ENCODE assay signal across 8 cellular contexts in genomic region chr3:71723452-71724170, GRCh38. TPM values are rescaled to one million over a fixed set of nuclear protein-coding genes. Genes with fewer than 3 reads are reported as not detected.
A peak's percentile ranks its signal among the peaks of the same experiment; 100 is the strongest.
DNase-seq lines count a peak whose midpoint lies in the region; ATAC-seq, FAIRE-seq and TF ChIP-seq lines count a peak whose summit lies in the region.

No MANE protein-coding gene starts in this region.

- ATAC-seq in GM18858 (IDR thresholded peaks at IDR 0.05; ENCODE audit: unreplicated experiment), result peak; percentile 48
- ATAC-seq in IMR-90 (ENCODE audit: low read depth), result no peak
- no peak for ATAC-seq in gastrocnemius medialis
- no peak for ATAC-seq in HG02642 (IDR thresholded peaks at IDR 0.05; ENCODE audit: poor library complexity, unreplicated experiment)

- in situ Hi-C loops in IMR-90 (cut with MboI; ENCODE audit: low sequenced_read_pairs), result loop anchor here (5.0 to 10.0 kb wide), 2 partner anchors 1099 to 1351 kb away; no protein-coding TSS in a partner anchor
- in situ Hi-C loops in gastrocnemius medialis (cut with MboI; ENCODE audit: low sequenced_read_pairs in 4 of 4), result loop anchor here in 3 of 4 donors (10.0 to 25.0 kb wide), 3 partner anchors 1089 to 1364 kb away; no protein-coding TSS in a partner anchor

- H4K20me1 ChIP-seq in IMR-90 (ENCODE audit: insufficient read depth, low read length), result no peaks in the 10 kb centered on the region

- dilution Hi-C loops in IMR-90 (cut with HindIII; ENCODE audit: low sequenced_read_pairs, unreplicated experiment), result no loop called here

- no peak overlapping the region for H2AK5ac ChIP-seq in IMR-90 (ENCODE audit: low read depth, low read length)

- H4K91ac ChIP-seq in IMR-90 (ENCODE audit: insufficient read depth, low read depth, low read length), result no peak overlapping the region

- CTCF ChIA-PET in IMR-90 (lab: Yijun Ruan, JAX), result interaction anchor here (1.6 kb wide), 1 partner anchor 12 kb away, joined by 6 read pairs; no protein-coding TSS in a partner anchor

- DNase-seq in IMR-90 (no peak), breast epithelium (ENCODE audit: low spot score in 2 of 2) (no peak), gastrocnemius medialis (no peak), glomerular visceral epithelial cell (ENCODE audit: extremely low spot score) (no peak), Kasumi-1 (lab: John Stamatoyannopoulos, UW) (no peak), urothelium cell line (ENCODE audit: low spot score) (no peak)

- H3K9ac ChIP-seq in IMR-90 (ENCODE audit: low read depth, low read length), result no peak overlapping the region

- no peak overlapping the region for H3K23ac ChIP-seq in IMR-90 (ENCODE audit: low read depth, low read length)

- no peak overlapping the region for H3K27ac ChIP-seq in IMR-90 (ENCODE audit: insufficient read depth, low read length)
- H3K27ac ChIP-seq in breast epithelium, result no peak overlapping the region
- H3K27ac ChIP-seq in gastrocnemius medialis, result peak overlapping the region in 2 of 4 donors; percentile 74 to 84

- TF ChIP-seq POLR2A in IMR-90 (IDR thresholded peaks at IDR 0.05; ENCODE audit: low read depth, low read length), result no peak
- TF ChIP-seq POLR2A in breast epithelium (IDR thresholded peaks at IDR 0.05), result no peak
- TF ChIP-seq POLR2A in gastrocnemius medialis (IDR thresholded peaks at IDR 0.05), result no peak

- FAIRE-seq in urothelium cell line (lab: Jason Lieb, UNC), result no peak

- TF ChIP-seq RAD21 in IMR-90 (IDR thresholded peaks at IDR 0.05; ENCODE audit: low read length), result no peak

- no peak overlapping the region for H4K8ac ChIP-seq in IMR-90 (ENCODE audit: low read depth in 2 of 2, low read length in 2 of 2)

- H2BK20ac ChIP-seq in IMR-90 (ENCODE audit: low read depth, low read length), result no peak overlapping the region

- H3K4me3 ChIP-seq in IMR-90 (ENCODE audit: insufficient read depth, low read depth, low read length), result no peak overlapping the region
- peak overlapping the region; percentile 76 to 96 (median 85) for H3K4me3 ChIP-seq in breast epithelium
- peak overlapping the region; percentile 67 to 82 (median 78) for H3K4me3 ChIP-seq in gastrocnemius medialis

- no peak overlapping the region for H3K18ac ChIP-seq in IMR-90 (ENCODE audit: low read depth, low read length)

- H2AFZ ChIP-seq in IMR-90 (replicated peaks; ENCODE audit: low read length, poor library complexity), result no peak overlapping the region

- no CpG with 5 or more reads among the region's 6 CpGs for WGBS in IMR-90 (ENCODE audit: extremely low coverage in 2 of 2, insufficient read length in 1 of 2), 2 experiments

- H3K4ac ChIP-seq in IMR-90 (ENCODE audit: low read depth, low read length), result no peak overlapping the region

- POLR2A ChIA-PET in IMR-90 (lab: Charles Lee; ENCODE audit: unreplicated experiment), result interaction anchor here (0.6 kb wide), 1 partner anchor 776 kb away, joined by 3 read pairs; no protein-coding TSS in a partner anchor

- no peak overlapping the region for H2AK9ac ChIP-seq in IMR-90 (replicated peaks; ENCODE audit: low read depth, low read length, poor library complexity)

- H3K9me1 ChIP-seq in IMR-90 (ENCODE audit: insufficient read depth, low read length), result no peaks in the 10 kb centered on the region; the same call in 1 of the 2 replicates

- H3K56ac ChIP-seq in IMR-90 (ENCODE audit: extremely low read depth, insufficient read depth, low read length), result no peak overlapping the region

- no peak overlapping the region for H4K5ac ChIP-seq in IMR-90 (ENCODE audit: low read depth, low read length)

- no peak overlapping the region for H2BK15ac ChIP-seq in IMR-90 (ENCODE audit: low read depth, low read length)

- H3K4me1 ChIP-seq in IMR-90 (ENCODE audit: control insufficient read depth, insufficient read depth, low read length), result peaks cover 2% of the 10 kb centered on the region; the same call in 1 of the 2 replicates
- no peaks in the 10 kb centered on the region for H3K4me1 ChIP-seq in breast epithelium
- H3K4me1 ChIP-seq in gastrocnemius medialis, result peaks cover 21 to 26% of the 10 kb centered on the region in 2 donors

- H3K36me3 ChIP-seq in IMR-90 (ENCODE audit: control insufficient read depth, insufficient read depth, low read length) (no peaks in the 10 kb centered on the region), breast epithelium (no peaks in the 10 kb centered on the region), gastrocnemius medialis (no peaks in the 10 kb centered on the region)

- no TSS peak for BruUV-seq in IMR-90 (replicated peaks; lab: Mats Ljungman, UMichigan)

- no peak overlapping the region for H3K14ac ChIP-seq in IMR-90 (replicated peaks; ENCODE audit: low read depth, low read length)

- H3K27me3 ChIP-seq in IMR-90 (ENCODE audit: control insufficient read depth, insufficient read depth, low read length) (peaks cover 58% of the 10 kb centered on the region), breast epithelium (no peaks in the 10 kb centered on the region), gastrocnemius medialis (no peaks in the 10 kb centered on the region)

- H2BK120ac ChIP-seq in IMR-90 (ENCODE audit: low read depth, low read length), result no peak overlapping the region

- TF ChIP-seq CTCF in IMR-90 (conservative IDR thresholded peaks at IDR 0.05; ENCODE audit: low read depth, low read length), result no peak
- TF ChIP-seq CTCF in breast epithelium (IDR thresholded peaks at IDR 0.05), result no peak
- TF ChIP-seq CTCF in gastrocnemius medialis (IDR thresholded peaks at IDR 0.05 in 4 of 5, conservative IDR thresholded peaks at IDR 0.05 in 1 of 5), result no peak

- H3K9me3 ChIP-seq in IMR-90 (ENCODE audit: control insufficient read depth, insufficient read depth, low read length) (no peaks in the 10 kb centered on the region), breast epithelium (no peaks in the 10 kb centered on the region), gastrocnemius medialis (no peaks in the 10 kb centered on the region)

- no peak overlapping the region for H2BK5ac ChIP-seq in IMR-90 (ENCODE audit: low read depth, low read length, poor library complexity, severe bottlenecking)

- no peaks in the 10 kb centered on the region for H3K79me1 ChIP-seq in IMR-90 (ENCODE audit: low read depth in 1 of 2, low read length in 2 of 2)

- no peak overlapping the region for H3K4me2 ChIP-seq in IMR-90 (ENCODE audit: low read depth, low read length)

- intact Hi-C loops in IMR-90 (cut with micrococcal nuclease) (no loop called here), breast epithelium (cut with DNase I; ENCODE audit: low total_unique reads) (no loop called here), gastrocnemius medialis (cut with DNase I; ENCODE audit: low total_unique reads) (loop anchor here (10.0 kb wide), 1 partner anchor 1781 kb away; no protein-coding TSS in a partner anchor)

TF ChIP-seq in IMR-90, 13 proteins besides CTCF, POLR2A, EP300 and RAD21:
- no peak for TF ChIP-seq CHD1 (IDR thresholded peaks at IDR 0.05; ENCODE audit: low read depth, low read length)
- TF ChIP-seq MAFK (IDR thresholded peaks at IDR 0.05; ENCODE audit: low read depth, low read length), result peak; percentile 26; the same call in 1 of the 2 replicates

RNA-seq across cellular contexts. Expression of gene EIF4E3, which starts 1.6 kb away (rescaled TPM):
- total RNA-seq in IMR-90 (2012; rRNA removed) (0.72 and 0.83 TPM in 2 replicates), breast epithelium (10 to 100 TPM; 16.1 to 34.4 (median 19.3) TPM), gastrocnemius medialis (10 to 100 TPM; 25.0 to 51.0 (median 42.8) TPM)
- polyA plus RNA-seq in IMR-90 (2012; rRNA removed), result 0.83 and 1.1 TPM in 2 replicates
- polyA plus RNA-seq in IMR-90 (2012; cell fraction: cytosol; rRNA removed), result 0.16 TPM in 2 replicates
- 0.04 and 0.45 TPM in 2 replicates for polyA plus RNA-seq in IMR-90 (2012; cell fraction: nucleus; rRNA removed; ENCODE audit: low replicate concordance)

RNA-seq across cellular contexts. Expression of gene GPR27, which starts 30.0 kb away (rescaled TPM):
- total RNA-seq in IMR-90 (2012; rRNA removed) (not detected in 2 replicates), breast epithelium (1 to 10 TPM in 2 of 3 donors, under 1 TPM in 1; 0.32 to 4.0 (median 2.0) TPM), gastrocnemius medialis (under 1 TPM in 3 of 4 donors, not detected in 1; 0.20 to 0.69 (median 0.39) TPM)
- not detected in 2 replicates for polyA plus RNA-seq in IMR-90 (2012; rRNA removed)
- not detected in 2 replicates for polyA plus RNA-seq in IMR-90 (2012; cell fraction: cytosol; rRNA removed)
- not detected in 2 replicates for polyA plus RNA-seq in IMR-90 (2012; cell fraction: nucleus; rRNA removed; ENCODE audit: low replicate concordance)
